ENCODE assay signal across 13 cellular contexts in genomic region chr10:50636576-50636975, GRCh38. TPM values are rescaled to one million over a fixed set of nuclear protein-coding genes. Genes with fewer than 3 reads are reported as not detected.
DNase-seq lines count a peak whose midpoint lies in the region; ATAC-seq and TF ChIP-seq lines count a peak whose summit lies in the region.
"Had no signal": no experiment of that assay in that cellular context is flagged by ENCODE, and none has a peak within 500 bp of the region (broad histone marks: within the 10 kb centered on the region; RNA-seq: fewer than 3 reads in every experiment).

No MANE protein-coding gene starts in this region.

- peak overlapping the region; percentile 29 for H3K4me2 ChIP-seq in GM23248 (ENCODE audit: unreplicated experiment)
- peak overlapping the region; percentile 40 for H3K4me2 ChIP-seq in KMS-11

- in situ Hi-C loops in GM23248 (cut with MboI): no loop called here

- H3K4me3 ChIP-seq in GM23248: no peak overlapping the region
- no peak overlapping the region for H3K4me3 ChIP-seq in KMS-11 (IDR thresholded peaks at IDR 0.05; ENCODE audit: insufficient read depth, low read depth, low read length)
- H3K4me3 ChIP-seq in esophagus muscularis mucosa: no peak overlapping the region
- H3K4me3 ChIP-seq: gastroesophageal sphincter, lung, right atrium auricular region, SJCRH30 had no signal

- peak; percentile 53 for ATAC-seq in GM18909 (IDR thresholded peaks at IDR 0.05; ENCODE audit: poor library complexity, unreplicated experiment)
- ATAC-seq: gastroesophageal sphincter had no signal

- no peak for TF ChIP-seq EP300 in esophagus muscularis mucosa (IDR thresholded peaks at IDR 0.05)

- TF ChIP-seq POLR2A in esophagus muscularis mucosa (IDR thresholded peaks at IDR 0.05; ENCODE audit: low read depth): no peak

- H4K20me1 ChIP-seq in GM23248 (ENCODE audit: insufficient read depth): no peaks in the 10 kb centered on the region
- no peaks in the 10 kb centered on the region for H4K20me1 ChIP-seq in KMS-11 (ENCODE audit: insufficient read depth)

- 75 to 78% methylated on average over 3 of the region's 3 CpGs for WGBS in GM23248 (ENCODE audit: low coverage in 1 of 2, low lambda C conversion rate in 2 of 2, missing lambda C conversion rate in 2 of 2), 2 experiments
- WGBS in esophagus muscularis mucosa: 79% methylated on average over 3 of the region's 3 CpGs

- no peak for TF ChIP-seq CTCF in KMS-11 (conservative IDR thresholded peaks at IDR 0.05; ENCODE audit: low read depth, low read length)
- no peak for TF ChIP-seq CTCF in esophagus muscularis mucosa (IDR thresholded peaks at IDR 0.05)

- DNase-seq in GM23248 (no peak), esophagus muscularis mucosa (ENCODE audit: extremely low spot score) (peak; percentile 3), GOT3 (lab: John Stamatoyannopoulos, UW) (no peak), ureter (ENCODE audit: low spot score) (no peak), hepatic stellate cell (ENCODE audit: low spot score) (no peak), AG20443 (ENCODE audit: low spot score) (no peak)
- DNase-seq: NCI-H2029 treated with DMSO at 0.1 percent for 48 hours, SJCRH30 had no signal

- H3F3A ChIP-seq in GM23248 (ENCODE audit: insufficient read depth): peaks cover 8% of the 10 kb centered on the region; the same call in 1 of the 2 replicates

- H3K27me3 ChIP-seq in GM23248 (replicated peaks; ENCODE audit: insufficient read depth) (no peaks in the 10 kb centered on the region), KMS-11 (ENCODE audit: insufficient read depth, low read depth) (no peaks in the 10 kb centered on the region), esophagus muscularis mucosa (no peaks in the 10 kb centered on the region)
- H3K27me3 ChIP-seq: gastroesophageal sphincter, right atrium auricular region, SJCRH30 had no signal

- H3K9me3 ChIP-seq in GM23248 (ENCODE audit: low read depth) (no peaks in the 10 kb centered on the region), esophagus muscularis mucosa (no peaks in the 10 kb centered on the region)
- H3K9me3 ChIP-seq: gastroesophageal sphincter, right atrium auricular region, SJCRH30 had no signal

- H3K27ac ChIP-seq in GM23248 (no peak overlapping the region), KMS-11 (peak overlapping the region; percentile 34; the same call in 1 of the 2 replicates), esophagus muscularis mucosa (replicated peaks in 1 of 4) (no peak overlapping the region)
- H3K27ac ChIP-seq: gastroesophageal sphincter, right atrium auricular region, SJCRH30 had no signal

- no peaks in the 10 kb centered on the region for H3K79me2 ChIP-seq in GM23248 (ENCODE audit: insufficient read depth)
- H3K79me2 ChIP-seq in KMS-11 (ENCODE audit: insufficient read depth, low read depth): no peaks in the 10 kb centered on the region

- H3K9ac ChIP-seq in GM23248: no peak overlapping the region
- peak overlapping the region; percentile 22; the same call in 1 of the 2 replicates for H3K9ac ChIP-seq in KMS-11

- H2AFZ ChIP-seq in GM23248 (no peak overlapping the region), KMS-11 (ENCODE audit: low read depth) (peak overlapping the region; percentile 46)

- intact Hi-C loops in esophagus muscularis mucosa (cut with DNase I): no loop called here

- no peaks in the 10 kb centered on the region for H3K36me3 ChIP-seq in GM23248 (ENCODE audit: low read depth)
- no peaks in the 10 kb centered on the region for H3K36me3 ChIP-seq in KMS-11 (ENCODE audit: insufficient read depth)
- H3K36me3 ChIP-seq in esophagus muscularis mucosa: no peaks in the 10 kb centered on the region
- H3K36me3 ChIP-seq: right atrium auricular region, SJCRH30 had no signal

- H3K9me2 ChIP-seq in GM23248 (ENCODE audit: insufficient read depth): no peaks in the 10 kb centered on the region

- peaks cover 23% of the 10 kb centered on the region for H3K4me1 ChIP-seq in GM23248 (ENCODE audit: insufficient read depth)
- H3K4me1 ChIP-seq in KMS-11 (ENCODE audit: low read depth, poor library complexity, severe bottlenecking): peaks cover 11% of the 10 kb centered on the region
- H3K4me1 ChIP-seq in esophagus muscularis mucosa: no peaks in the 10 kb centered on the region
- H3K4me1 ChIP-seq: gastroesophageal sphincter, right atrium auricular region, SJCRH30 had no signal

RNA-seq across cellular contexts. Expression of gene SGMS1, which starts 12.8 kb away (rescaled TPM):
- 53.6 and 71.3 TPM in 2 replicates for total RNA-seq in GM23248 (2014; rRNA removed; shearing (Covaris generic))
- 22.7 and 25.1 TPM in 2 replicates for polyA plus RNA-seq in GM23248 (2016; fragmentation: Nextera tagmentation; extraction: Ambion mirVana)
- 100 to 1,000 TPM in 1 of 4 donors, 10 to 100 TPM in 3; 64.3 to 132 (median 87.0) TPM for total RNA-seq in esophagus muscularis mucosa
- total RNA-seq in ureter: 78.8 TPM
